6 cellular contexts compared by ENCODE assay signal in the genomic region with DNA sequence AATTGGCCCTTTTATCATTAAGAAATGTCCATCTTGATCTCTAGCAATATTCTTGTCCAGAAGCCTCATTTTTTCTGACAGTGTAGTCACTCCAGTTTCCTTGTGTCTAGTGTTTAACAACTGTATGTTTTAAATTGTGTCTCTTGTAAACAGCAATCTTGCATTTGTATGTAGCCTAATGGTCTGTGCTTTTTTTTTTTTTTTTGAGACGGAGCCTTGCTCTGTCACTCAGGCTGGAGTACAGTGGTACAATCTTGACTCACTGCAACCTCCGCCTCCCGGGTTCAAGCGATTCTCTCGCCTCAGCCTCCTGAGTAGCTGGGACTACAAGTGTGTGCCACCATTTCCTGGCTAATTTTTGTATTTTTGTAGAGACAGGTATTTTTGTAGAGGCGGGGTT. TPM values are rescaled to one million over a fixed set of nuclear protein-coding genes. Genes with fewer than 3 reads are reported as not detected.
"Had no signal": no experiment of that assay in that cellular context is flagged by ENCODE, and none has a peak within 500 bp of the region (broad histone marks: within the 10 kb centered on the region; RNA-seq: fewer than 3 reads in every experiment).

No MANE protein-coding gene starts in this region.

RNA-seq across cellular contexts. Expression of gene ZYG11A, which starts 2.6 kb away (rescaled TPM):
- total RNA-seq: gastrocnemius medialis, left ventricle myocardium superior, lower lobe of right lung, mesothelial cell of epicardium, right atrium auricular region, smooth muscle cell had no signal
- polyA plus RNA-seq: smooth muscle cell had no signal
